ENCODE assay signal across 8 cellular contexts in the genomic region with DNA sequence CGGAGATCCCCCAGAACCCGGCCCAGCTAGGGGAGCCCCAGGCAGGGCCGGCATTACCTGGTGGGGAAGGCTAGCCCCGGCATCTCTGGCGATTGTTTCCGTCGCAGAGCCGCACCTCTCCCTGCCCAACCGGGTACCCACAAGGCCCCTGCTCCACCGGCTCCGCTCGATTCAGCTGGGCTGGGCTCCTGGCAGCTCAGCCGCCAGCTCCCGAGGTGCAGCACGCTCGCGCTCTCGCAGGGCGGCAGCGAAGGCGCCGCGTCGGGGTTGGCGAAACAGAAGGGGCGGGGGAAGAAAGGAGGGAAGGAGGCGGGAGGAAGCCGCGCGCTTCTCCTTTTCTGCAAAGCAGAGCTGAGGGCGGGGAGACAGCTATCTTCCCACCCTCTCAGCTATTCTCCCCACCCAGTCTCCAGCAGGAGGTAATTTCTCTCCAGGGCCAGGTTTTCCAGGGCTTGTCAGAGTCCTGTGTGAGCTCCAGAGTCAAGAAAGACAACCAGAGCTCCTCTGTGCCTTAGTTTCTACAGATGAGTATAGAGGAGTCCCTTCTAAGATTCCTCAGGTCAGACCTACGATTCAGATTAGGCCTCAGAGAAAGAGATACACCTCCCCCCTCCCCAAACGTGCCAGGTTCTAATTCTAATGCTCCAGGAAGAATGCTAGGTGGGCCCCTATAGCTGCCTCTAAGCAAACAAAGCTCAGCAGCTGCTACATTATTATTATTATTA.
A peak's percentile ranks its signal among the peaks of the same experiment; 100 is the strongest.
DNase-seq lines count a peak whose midpoint lies in the region; ATAC-seq lines count a peak whose summit lies in the region.

No MANE protein-coding gene starts in this region.

- no peak overlapping the region for H2AK5ac ChIP-seq in mesendoderm (ENCODE audit: low read length)

- H4K5ac ChIP-seq in mesendoderm (ENCODE audit: low read length) = no peak overlapping the region

- H2BK5ac ChIP-seq in mesendoderm (ENCODE audit: low read length) = peak overlapping the region; percentile 25

- H3K9me3 ChIP-seq in effector memory CD4-positive, alpha-beta T cell (ENCODE audit: control insufficient read depth, low read length) = no peaks in the 10 kb centered on the region

- no peaks in the 10 kb centered on the region for H3K79me1 ChIP-seq in mesendoderm (ENCODE audit: low read length)

- peak overlapping the region; percentile 92 for H3K18ac ChIP-seq in mesendoderm (ENCODE audit: low read length)

- peak; percentile 33 to 38 for DNase-seq in NCI-H187 (lab: John Stamatoyannopoulos, UW)
- no peak for DNase-seq in NCI-H187 treated with DMSO at 0.1 percent for 48 hours (lab: John Stamatoyannopoulos, UW)
- peak; percentile 39 for DNase-seq in NCI-H446 treated with DMSO at 0.1 percent for 48 hours (lab: John Stamatoyannopoulos, UW)
- peak; percentile 88 for DNase-seq in activated CD8-positive, alpha-beta memory T cell treated with anti-CD3 and anti-CD28 coated beads for 24 hours
- peak; percentile 31 to 61 (median 55) for DNase-seq in effector memory CD4-positive, alpha-beta T cell
- DNase-seq in mesendoderm = peak; percentile 96
- peak; percentile 46 for DNase-seq in stimulated activated CD8-positive, alpha-beta memory T cell treated with anti-CD3 and anti-CD28 coated beads, Interleukin-12 subunit alpha, Interleukin-12 subunit beta, amount 100 ng/mL, for 24 hours (ENCODE audit: extremely low read depth)

- no peaks in the 10 kb centered on the region for H3K36me3 ChIP-seq in effector memory CD4-positive, alpha-beta T cell (ENCODE audit: control insufficient read depth, insufficient read depth, low read length)
- no peaks in the 10 kb centered on the region for H3K36me3 ChIP-seq in mesendoderm (ENCODE audit: control insufficient read depth, insufficient read depth, low read length)

- peak; percentile 93 for ATAC-seq in HG02973 (IDR thresholded peaks at IDR 0.05; ENCODE audit: unreplicated experiment)

- H2BK120ac ChIP-seq in mesendoderm (ENCODE audit: low read depth, low read length) = peak overlapping the region; percentile 78

- H3K79me2 ChIP-seq in mesendoderm (ENCODE audit: control insufficient read depth, insufficient read depth, low read length) = peaks cover 36% of the 10 kb centered on the region

- no peak overlapping the region for H4K8ac ChIP-seq in mesendoderm (ENCODE audit: low read depth, low read length)

- H3K4me1 ChIP-seq in effector memory CD4-positive, alpha-beta T cell (ENCODE audit: control insufficient read depth, insufficient read depth, low read length, poor library complexity, severe bottlenecking) = peaks cover 13% of the 10 kb centered on the region
- peaks cover 14% of the 10 kb centered on the region for H3K4me1 ChIP-seq in mesendoderm (ENCODE audit: control insufficient read depth, low read depth, low read length)

- peak overlapping the region; percentile 86 for H2BK15ac ChIP-seq in mesendoderm (replicated peaks; ENCODE audit: low read depth)

- peak overlapping the region; percentile 53 for H3K4me2 ChIP-seq in mesendoderm (ENCODE audit: low read length)

- no CpG with 5 or more reads among the region's 33 CpGs for WGBS in mesendoderm (ENCODE audit: extremely low coverage, insufficient coverage, low lambda C conversion rate)

- peak overlapping the region; percentile 18 for H3K4ac ChIP-seq in mesendoderm (ENCODE audit: low read depth, low read length)

- peak overlapping the region; percentile 64 for H3K4me3 ChIP-seq in effector memory CD4-positive, alpha-beta T cell (ENCODE audit: insufficient read depth, low read depth, low read length, poor library complexity, severe bottlenecking)
- H3K4me3 ChIP-seq in mesendoderm (ENCODE audit: low read length) = peak overlapping the region; percentile 53

- H3K27ac ChIP-seq in effector memory CD4-positive, alpha-beta T cell (ENCODE audit: insufficient read depth, low read length, poor library complexity, severe bottlenecking) = peak overlapping the region; percentile 50
- no peak overlapping the region for H3K27ac ChIP-seq in mesendoderm (ENCODE audit: low read depth, low read length)

- H3K27me3 ChIP-seq in effector memory CD4-positive, alpha-beta T cell (replicated peaks; ENCODE audit: control insufficient read depth, insufficient read depth, low read length, poor library complexity, severe bottlenecking) = no peaks in the 10 kb centered on the region
- no peaks in the 10 kb centered on the region for H3K27me3 ChIP-seq in mesendoderm (ENCODE audit: insufficient read depth, low read length, poor library complexity)

- H3K9ac ChIP-seq in mesendoderm (ENCODE audit: low read length) = peak overlapping the region; percentile 83

- peak overlapping the region; percentile 92 for H3K56ac ChIP-seq in mesendoderm (ENCODE audit: low read length)

- H3K23ac ChIP-seq in mesendoderm (ENCODE audit: low read length) = no peak overlapping the region
